ENCODE assay signal across 1 cellular context in the genomic region with DNA sequence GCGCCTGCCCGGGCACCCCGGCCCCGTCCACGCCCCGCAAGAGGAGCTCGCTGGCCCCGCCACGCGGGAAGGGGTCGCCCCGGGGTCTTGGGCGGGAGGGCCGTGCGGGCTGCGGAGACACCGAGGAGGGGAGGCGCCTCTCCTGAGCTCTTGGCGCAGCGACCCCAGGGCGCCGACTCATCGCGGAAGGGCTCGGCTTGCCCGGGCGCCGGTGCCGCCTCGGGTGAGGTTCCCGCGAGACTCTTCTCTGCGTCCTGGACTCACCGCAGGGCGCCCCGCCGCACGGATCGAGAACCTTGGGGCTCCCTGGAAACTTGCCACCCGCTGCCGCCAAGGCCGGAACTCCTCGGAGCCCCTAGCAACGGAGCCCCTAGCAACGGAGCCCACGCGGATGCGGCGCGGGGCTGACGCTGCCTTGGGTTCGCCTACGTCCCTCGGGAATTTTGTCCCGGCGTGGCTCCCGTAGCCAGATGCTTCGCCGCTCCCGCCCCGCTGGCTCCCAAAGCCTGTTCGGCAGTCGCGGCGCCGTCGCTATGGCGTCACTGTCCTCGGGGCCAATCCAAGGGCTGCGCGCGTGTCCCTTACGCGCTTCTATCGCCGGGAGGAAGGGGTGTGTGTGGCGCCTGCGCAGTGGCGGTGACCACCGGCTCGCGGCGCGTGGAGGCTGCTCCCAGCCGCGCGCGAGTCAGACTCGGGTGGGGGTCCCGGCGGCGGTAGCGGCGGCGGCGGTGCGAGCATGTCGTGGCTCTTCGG.
A peak's percentile ranks its signal among the peaks of the same experiment; 100 is the strongest.
TF ChIP-seq lines count a peak whose summit lies in the region.

A gene (plus strand): TSS at position 630 of the 753 bp plus-strand sequence. CDS start 107 bp downstream, at position 737.

TF ChIP-seq in H1, 55 proteins besides CTCF, POLR2A, EP300 and RAD21:
- TF ChIP-seq PHF8 (conservative IDR thresholded peaks at IDR 0.05; ENCODE audit: low read depth, low read length) (peak; percentile 69), CHD2 (IDR thresholded peaks at IDR 0.05; ENCODE audit: low read length) (peak; percentile 92), SUZ12 (IDR thresholded peaks at IDR 0.05; ENCODE audit: low read length) (no peak), RBBP5 (IDR thresholded peaks at IDR 0.05; ENCODE audit: borderline replicate concordance, low read depth, low read length) (no peak), POLR2AphosphoS5 (IDR thresholded peaks at IDR 0.05; ENCODE audit: low read depth, low read length) (no peak), SP1 (IDR thresholded peaks at IDR 0.05; ENCODE audit: low read depth, low read length) (peak; percentile 57), BRCA1 (IDR thresholded peaks at IDR 0.05; ENCODE audit: low read depth, low read length) (peak; percentile 63), TAF1 (IDR thresholded peaks at IDR 0.05; ENCODE audit: low read depth, low read length) (0 out of 2 replicates have a peak, but pooled peaks have one; percentile 56), JUND (IDR thresholded peaks at IDR 0.05; ENCODE audit: low read length) (peak; percentile 59), JUN (IDR thresholded peaks at IDR 0.05; ENCODE audit: low read depth, low read length) (no peak), RXRA (IDR thresholded peaks at IDR 0.05; ENCODE audit: insufficient read depth, low read depth, low read length) (no peak), SAP30 (IDR thresholded peaks at IDR 0.05; ENCODE audit: insufficient read depth, insufficient replicate concordance, low read length) (no peak), FOSL1 (IDR thresholded peaks at IDR 0.05; ENCODE audit: insufficient read depth, low read depth, low read length) (no peak), SRF (IDR thresholded peaks at IDR 0.05; ENCODE audit: low read depth, low read length) (peak; percentile 72), POU5F1 (IDR thresholded peaks at IDR 0.05; ENCODE audit: low read depth, low read length) (no peak), EZH2 (IDR thresholded peaks at IDR 0.05; ENCODE audit: low read depth, low read length, severe bottlenecking) (no peak), SIRT6 (IDR thresholded peaks at IDR 0.05; ENCODE audit: low read length) (no peak), RNF2 (IDR thresholded peaks at IDR 0.05; ENCODE audit: borderline replicate concordance, low read depth, low read length, missing control alignments, poor library complexity, severe bottlenecking) (no peak), MAFK (IDR thresholded peaks at IDR 0.05; ENCODE audit: low read depth, low read length) (no peak), TCF12 (IDR thresholded peaks at IDR 0.05; ENCODE audit: low read depth, low read length) (0 out of 2 replicates have a peak, but pooled peaks have one; percentile 59), CEBPB (IDR thresholded peaks at IDR 0.05; ENCODE audit: low read depth, low read length) (no peak), SP4 (IDR thresholded peaks at IDR 0.05; ENCODE audit: low read length) (no peak), GABPA (IDR thresholded peaks at IDR 0.05; ENCODE audit: borderline replicate concordance, insufficient read depth, low read length) (peak; percentile 44; the same call in 1 of the 2 replicates), CTBP2 (IDR thresholded peaks at IDR 0.05; ENCODE audit: borderline replicate concordance, insufficient read depth, insufficient read length, low read length) (no peak), EGR1 (IDR thresholded peaks at IDR 0.05; ENCODE audit: borderline replicate concordance, low read depth, low read length) (no peak), SP2 (IDR thresholded peaks at IDR 0.05; ENCODE audit: low read length) (no peak), HDAC2 (IDR thresholded peaks at IDR 0.05; ENCODE audit: borderline replicate concordance in 1 of 2, low read depth in 2 of 2, low read length in 2 of 2) (peak; percentile 25 to 43; a peak in 1 of 4 replicates), ASH2L (IDR thresholded peaks at IDR 0.05; ENCODE audit: low read length) (peak; percentile 50), NRF1 (IDR thresholded peaks at IDR 0.05; ENCODE audit: low read depth, low read length) (peak; percentile 71), HDAC6 (IDR thresholded peaks at IDR 0.05; ENCODE audit: low read depth, low read length) (no peak), CHD1 (IDR thresholded peaks at IDR 0.05; ENCODE audit: low read depth, low read length) (no peak), ZNF274 (IDR thresholded peaks at IDR 0.05; ENCODE audit: borderline replicate concordance, extremely low read depth, low read length) (no peak), TBP (IDR thresholded peaks at IDR 0.05; ENCODE audit: low read depth, low read length) (peak; percentile 12; the same call in 1 of the 2 replicates), BACH1 (IDR thresholded peaks at IDR 0.05; ENCODE audit: low read length) (peak; percentile 91), SIN3A (conservative IDR thresholded peaks at IDR 0.05 in 1 of 2, IDR thresholded peaks at IDR 0.05 in 1 of 2; ENCODE audit: low read depth in 1 of 2, low read length in 2 of 2) (peak; percentile 96), KDM4A (IDR thresholded peaks at IDR 0.05; ENCODE audit: low read depth, low read length, severe bottlenecking) (peak; percentile 60), CREB1 (IDR thresholded peaks at IDR 0.05) (peak; percentile 98), GTF2F1 (IDR thresholded peaks at IDR 0.05; ENCODE audit: borderline replicate concordance, low read depth, low read length) (no peak), RFX5 (IDR thresholded peaks at IDR 0.05; ENCODE audit: borderline replicate concordance, low read depth, low read length) (no peak), TAF7 (optimal IDR thresholded peaks at IDR 0.05; ENCODE audit: borderline replicate concordance, low read depth, low read length) (no peak), CBX8 (IDR thresholded peaks at IDR 0.05; ENCODE audit: borderline replicate concordance, low read depth, low read length) (no peak), KDM5A (IDR thresholded peaks at IDR 0.05; ENCODE audit: low read length) (peak; percentile 44; the same call in 1 of the 2 replicates), BCL11A (IDR thresholded peaks at IDR 0.05; ENCODE audit: low read depth in 2 of 2, low read length in 2 of 2) (no peak)
- TF ChIP-seq, protein P1, sequence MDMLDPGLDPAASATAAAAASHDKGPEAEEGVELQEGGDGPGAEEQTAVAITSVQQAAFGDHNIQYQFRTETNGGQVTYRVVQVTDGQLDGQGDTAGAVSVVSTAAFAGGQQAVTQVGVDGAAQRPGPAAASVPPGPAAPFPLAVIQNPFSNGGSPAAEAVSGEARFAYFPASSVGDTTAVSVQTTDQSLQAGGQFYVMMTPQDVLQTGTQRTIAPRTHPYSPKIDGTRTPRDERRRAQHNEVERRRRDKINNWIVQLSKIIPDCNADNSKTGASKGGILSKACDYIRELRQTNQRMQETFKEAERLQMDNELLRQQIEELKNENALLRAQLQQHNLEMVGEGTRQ (IDR thresholded peaks at IDR 0.05; ENCODE audit: low read length): no peak
- TF ChIP-seq, protein P2, sequence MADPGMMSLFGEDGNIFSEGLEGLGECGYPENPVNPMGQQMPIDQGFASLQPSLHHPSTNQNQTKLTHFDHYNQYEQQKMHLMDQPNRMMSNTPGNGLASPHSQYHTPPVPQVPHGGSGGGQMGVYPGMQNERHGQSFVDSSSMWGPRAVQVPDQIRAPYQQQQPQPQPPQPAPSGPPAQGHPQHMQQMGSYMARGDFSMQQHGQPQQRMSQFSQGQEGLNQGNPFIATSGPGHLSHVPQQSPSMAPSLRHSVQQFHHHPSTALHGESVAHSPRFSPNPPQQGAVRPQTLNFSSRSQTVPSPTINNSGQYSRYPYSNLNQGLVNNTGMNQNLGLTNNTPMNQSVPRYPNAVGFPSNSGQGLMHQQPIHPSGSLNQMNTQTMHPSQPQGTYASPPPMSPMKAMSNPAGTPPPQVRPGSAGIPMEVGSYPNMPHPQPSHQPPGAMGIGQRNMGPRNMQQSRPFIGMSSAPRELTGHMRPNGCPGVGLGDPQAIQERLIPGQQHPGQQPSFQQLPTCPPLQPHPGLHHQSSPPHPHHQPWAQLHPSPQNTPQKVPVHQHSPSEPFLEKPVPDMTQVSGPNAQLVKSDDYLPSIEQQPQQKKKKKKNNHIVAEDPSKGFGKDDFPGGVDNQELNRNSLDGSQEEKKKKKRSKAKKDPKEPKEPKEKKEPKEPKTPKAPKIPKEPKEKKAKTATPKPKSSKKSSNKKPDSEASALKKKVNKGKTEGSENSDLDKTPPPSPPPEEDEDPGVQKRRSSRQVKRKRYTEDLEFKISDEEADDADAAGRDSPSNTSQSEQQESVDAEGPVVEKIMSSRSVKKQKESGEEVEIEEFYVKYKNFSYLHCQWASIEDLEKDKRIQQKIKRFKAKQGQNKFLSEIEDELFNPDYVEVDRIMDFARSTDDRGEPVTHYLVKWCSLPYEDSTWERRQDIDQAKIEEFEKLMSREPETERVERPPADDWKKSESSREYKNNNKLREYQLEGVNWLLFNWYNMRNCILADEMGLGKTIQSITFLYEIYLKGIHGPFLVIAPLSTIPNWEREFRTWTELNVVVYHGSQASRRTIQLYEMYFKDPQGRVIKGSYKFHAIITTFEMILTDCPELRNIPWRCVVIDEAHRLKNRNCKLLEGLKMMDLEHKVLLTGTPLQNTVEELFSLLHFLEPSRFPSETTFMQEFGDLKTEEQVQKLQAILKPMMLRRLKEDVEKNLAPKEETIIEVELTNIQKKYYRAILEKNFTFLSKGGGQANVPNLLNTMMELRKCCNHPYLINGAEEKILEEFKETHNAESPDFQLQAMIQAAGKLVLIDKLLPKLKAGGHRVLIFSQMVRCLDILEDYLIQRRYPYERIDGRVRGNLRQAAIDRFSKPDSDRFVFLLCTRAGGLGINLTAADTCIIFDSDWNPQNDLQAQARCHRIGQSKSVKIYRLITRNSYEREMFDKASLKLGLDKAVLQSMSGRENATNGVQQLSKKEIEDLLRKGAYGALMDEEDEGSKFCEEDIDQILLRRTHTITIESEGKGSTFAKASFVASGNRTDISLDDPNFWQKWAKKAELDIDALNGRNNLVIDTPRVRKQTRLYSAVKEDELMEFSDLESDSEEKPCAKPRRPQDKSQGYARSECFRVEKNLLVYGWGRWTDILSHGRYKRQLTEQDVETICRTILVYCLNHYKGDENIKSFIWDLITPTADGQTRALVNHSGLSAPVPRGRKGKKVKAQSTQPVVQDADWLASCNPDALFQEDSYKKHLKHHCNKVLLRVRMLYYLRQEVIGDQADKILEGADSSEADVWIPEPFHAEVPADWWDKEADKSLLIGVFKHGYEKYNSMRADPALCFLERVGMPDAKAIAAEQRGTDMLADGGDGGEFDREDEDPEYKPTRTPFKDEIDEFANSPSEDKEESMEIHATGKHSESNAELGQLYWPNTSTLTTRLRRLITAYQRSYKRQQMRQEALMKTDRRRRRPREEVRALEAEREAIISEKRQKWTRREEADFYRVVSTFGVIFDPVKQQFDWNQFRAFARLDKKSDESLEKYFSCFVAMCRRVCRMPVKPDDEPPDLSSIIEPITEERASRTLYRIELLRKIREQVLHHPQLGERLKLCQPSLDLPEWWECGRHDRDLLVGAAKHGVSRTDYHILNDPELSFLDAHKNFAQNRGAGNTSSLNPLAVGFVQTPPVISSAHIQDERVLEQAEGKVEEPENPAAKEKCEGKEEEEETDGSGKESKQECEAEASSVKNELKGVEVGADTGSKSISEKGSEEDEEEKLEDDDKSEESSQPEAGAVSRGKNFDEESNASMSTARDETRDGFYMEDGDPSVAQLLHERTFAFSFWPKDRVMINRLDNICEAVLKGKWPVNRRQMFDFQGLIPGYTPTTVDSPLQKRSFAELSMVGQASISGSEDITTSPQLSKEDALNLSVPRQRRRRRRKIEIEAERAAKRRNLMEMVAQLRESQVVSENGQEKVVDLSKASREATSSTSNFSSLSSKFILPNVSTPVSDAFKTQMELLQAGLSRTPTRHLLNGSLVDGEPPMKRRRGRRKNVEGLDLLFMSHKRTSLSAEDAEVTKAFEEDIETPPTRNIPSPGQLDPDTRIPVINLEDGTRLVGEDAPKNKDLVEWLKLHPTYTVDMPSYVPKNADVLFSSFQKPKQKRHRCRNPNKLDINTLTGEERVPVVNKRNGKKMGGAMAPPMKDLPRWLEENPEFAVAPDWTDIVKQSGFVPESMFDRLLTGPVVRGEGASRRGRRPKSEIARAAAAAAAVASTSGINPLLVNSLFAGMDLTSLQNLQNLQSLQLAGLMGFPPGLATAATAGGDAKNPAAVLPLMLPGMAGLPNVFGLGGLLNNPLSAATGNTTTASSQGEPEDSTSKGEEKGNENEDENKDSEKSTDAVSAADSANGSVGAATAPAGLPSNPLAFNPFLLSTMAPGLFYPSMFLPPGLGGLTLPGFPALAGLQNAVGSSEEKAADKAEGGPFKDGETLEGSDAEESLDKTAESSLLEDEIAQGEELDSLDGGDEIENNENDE (IDR thresholded peaks at IDR 0.05; ENCODE audit: insufficient replicate concordance, low read length): no peak
- TF ChIP-seq, protein P3, sequence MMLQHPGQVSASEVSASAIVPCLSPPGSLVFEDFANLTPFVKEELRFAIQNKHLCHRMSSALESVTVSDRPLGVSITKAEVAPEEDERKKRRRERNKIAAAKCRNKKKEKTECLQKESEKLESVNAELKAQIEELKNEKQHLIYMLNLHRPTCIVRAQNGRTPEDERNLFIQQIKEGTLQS (IDR thresholded peaks at IDR 0.05; ENCODE audit: insufficient read depth, low read depth, low read length): peak; percentile 76; the same call in 1 of the 2 replicates
- TF ChIP-seq, protein P4, sequence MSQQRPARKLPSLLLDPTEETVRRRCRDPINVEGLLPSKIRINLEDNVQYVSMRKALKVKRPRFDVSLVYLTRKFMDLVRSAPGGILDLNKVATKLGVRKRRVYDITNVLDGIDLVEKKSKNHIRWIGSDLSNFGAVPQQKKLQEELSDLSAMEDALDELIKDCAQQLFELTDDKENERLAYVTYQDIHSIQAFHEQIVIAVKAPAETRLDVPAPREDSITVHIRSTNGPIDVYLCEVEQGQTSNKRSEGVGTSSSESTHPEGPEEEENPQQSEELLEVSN (IDR thresholded peaks at IDR 0.05): peak; percentile 59
- TF ChIP-seq, protein P5, sequence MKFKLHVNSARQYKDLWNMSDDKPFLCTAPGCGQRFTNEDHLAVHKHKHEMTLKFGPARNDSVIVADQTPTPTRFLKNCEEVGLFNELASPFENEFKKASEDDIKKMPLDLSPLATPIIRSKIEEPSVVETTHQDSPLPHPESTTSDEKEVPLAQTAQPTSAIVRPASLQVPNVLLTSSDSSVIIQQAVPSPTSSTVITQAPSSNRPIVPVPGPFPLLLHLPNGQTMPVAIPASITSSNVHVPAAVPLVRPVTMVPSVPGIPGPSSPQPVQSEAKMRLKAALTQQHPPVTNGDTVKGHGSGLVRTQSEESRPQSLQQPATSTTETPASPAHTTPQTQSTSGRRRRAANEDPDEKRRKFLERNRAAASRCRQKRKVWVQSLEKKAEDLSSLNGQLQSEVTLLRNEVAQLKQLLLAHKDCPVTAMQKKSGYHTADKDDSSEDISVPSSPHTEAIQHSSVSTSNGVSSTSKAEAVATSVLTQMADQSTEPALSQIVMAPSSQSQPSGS (IDR thresholded peaks at IDR 0.05; ENCODE audit: low read length): no peak
- TF ChIP-seq, protein P6, sequence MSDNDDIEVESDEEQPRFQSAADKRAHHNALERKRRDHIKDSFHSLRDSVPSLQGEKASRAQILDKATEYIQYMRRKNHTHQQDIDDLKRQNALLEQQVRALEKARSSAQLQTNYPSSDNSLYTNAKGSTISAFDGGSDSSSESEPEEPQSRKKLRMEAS (IDR thresholded peaks at IDR 0.05): peak; percentile 77
